Comparison of ENCODE assay signal across 8 cellular contexts in the genomic region with DNA sequence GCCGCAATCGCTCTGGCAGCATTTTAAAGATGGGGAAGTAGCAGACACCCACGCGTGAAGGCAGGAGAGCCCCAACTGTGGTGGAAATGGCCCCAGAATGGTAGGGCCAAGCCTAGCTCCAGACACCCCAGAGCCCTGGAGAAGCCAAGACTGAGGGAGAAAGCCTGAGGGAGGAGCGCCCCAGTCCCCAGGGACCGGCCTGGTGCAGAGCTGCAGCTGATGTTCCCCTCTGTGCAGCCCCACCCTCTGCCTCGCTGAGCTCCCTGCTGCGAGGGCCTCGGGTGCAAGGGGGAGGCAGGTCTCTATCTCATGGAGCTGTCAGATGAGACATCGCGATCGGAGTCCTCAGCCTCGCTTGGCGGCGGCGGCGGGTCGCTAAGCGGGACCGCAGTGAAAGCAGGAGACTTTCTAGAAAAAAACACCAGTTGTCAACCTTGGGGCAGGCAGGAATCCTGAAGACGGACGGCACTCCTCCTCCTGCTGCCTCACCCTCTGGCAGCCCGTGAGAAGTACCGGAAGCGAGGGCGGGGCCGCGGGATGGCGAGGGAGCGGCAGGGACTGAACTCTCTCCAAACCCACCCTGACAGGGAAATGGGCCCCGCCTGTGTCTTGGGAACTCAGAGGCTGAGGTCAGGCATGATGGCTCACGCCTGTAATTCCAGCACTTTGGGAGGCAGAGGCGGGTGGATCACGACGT. TPM values are rescaled to one million over a fixed set of nuclear protein-coding genes. Genes with fewer than 3 reads are reported as not detected.
DNase-seq lines count a peak whose midpoint lies in the region; ATAC-seq and TF ChIP-seq lines count a peak whose summit lies in the region.

No MANE protein-coding gene starts in this region.

- peak overlapping the region; percentile 45 for H3K4me2 ChIP-seq in osteoblast (ENCODE audit: insufficient read depth, low read length)

- H3K4me3 Mint-ChIP-seq in activated T-cell treated with anti-CD3 and anti-CD28 coated beads, Interleukin-2, amount 50 U/mL, for 72 hours: peak overlapping the region; percentile 74 to 82

- H3K27me3 Mint-ChIP-seq in activated T-cell treated with anti-CD3 and anti-CD28 coated beads, Interleukin-2, amount 50 U/mL, for 72 hours (ENCODE audit: low read depth): no peaks in the 10 kb centered on the region

- peaks cover 51% of the 10 kb centered on the region for H4K20me1 ChIP-seq in osteoblast (ENCODE audit: insufficient read depth, low read length)

- peak overlapping the region; percentile 64 for H3K27ac Mint-ChIP-seq in activated T-cell treated with anti-CD3 and anti-CD28 coated beads, Interleukin-2, amount 50 U/mL, for 72 hours

- peaks cover 13 to 16% of the 10 kb centered on the region in 2 donors for H3K36me3 Mint-ChIP-seq in activated T-cell treated with anti-CD3 and anti-CD28 coated beads, Interleukin-2, amount 50 U/mL, for 72 hours (ENCODE audit: insufficient read depth in 2 of 2)

- H3K27ac ChIP-seq in osteoblast (ENCODE audit: low read depth, low read length): peak overlapping the region; percentile 79

- peaks cover 45% of the 10 kb centered on the region for H3K79me2 ChIP-seq in osteoblast (ENCODE audit: insufficient read depth, low read length)

- peaks cover 85% of the 10 kb centered on the region for H3K36me3 ChIP-seq in osteoblast (ENCODE audit: insufficient read depth, low read length)

- peak; percentile 24 to 45 for ATAC-seq in activated T-cell treated with anti-CD3 and anti-CD28 coated beads, Interleukin-2, amount 50 U/mL, for 72 hours (replicated peaks in 1 of 2)
- no peak for ATAC-seq in GM19351 (IDR thresholded peaks at IDR 0.05; ENCODE audit: unreplicated experiment)

- H3K9me3 ChIP-seq in osteoblast (ENCODE audit: low read depth, low read length): no peaks in the 10 kb centered on the region

- no peaks in the 10 kb centered on the region for H3K27me3 ChIP-seq in osteoblast (ENCODE audit: insufficient read depth, low read length)

- DNase-seq in activated T-cell treated with anti-CD3 and anti-CD28 coated beads for 24 hours (ENCODE audit: low read depth): peak; percentile 44
- no peak for DNase-seq in activated T-cell treated with anti-CD3 and anti-CD28 coated beads for 4 hours
- DNase-seq in NCI-H345 treated with DMSO at 0.1 percent for 48 hours (lab: John Stamatoyannopoulos, UW; ENCODE audit: unreplicated experiment): peak; percentile 64
- peak; percentile 51 to 60 for DNase-seq in activated T-cell treated with anti-CD3 and anti-CD28 coated beads, Interleukin-2, amount 50 U/mL, for 72 hours
- DNase-seq in fibroblast of the conjunctiva (ENCODE audit: low read depth): peak; percentile 88
- DNase-seq in osteoblast (ENCODE audit: insufficient read length, low spot score, missing footprints): peak; percentile 97
- no peak for DNase-seq in AML-193 (lab: John Stamatoyannopoulos, UW)

- H3K9me3 Mint-ChIP-seq in activated T-cell treated with anti-CD3 and anti-CD28 coated beads, Interleukin-2, amount 50 U/mL, for 72 hours: no peaks in the 10 kb centered on the region

- TF ChIP-seq CTCF in osteoblast (IDR thresholded peaks at IDR 0.05; ENCODE audit: extremely low read depth, low read depth, low read length): no peak

- H3K4me3 ChIP-seq in osteoblast (ENCODE audit: insufficient read depth, low read length): peak overlapping the region; percentile 43

- H2AFZ ChIP-seq in osteoblast (ENCODE audit: low read length): no peak overlapping the region

- peaks cover 67% of the 10 kb centered on the region for H3K4me1 Mint-ChIP-seq in activated T-cell treated with anti-CD3 and anti-CD28 coated beads, Interleukin-2, amount 50 U/mL, for 72 hours (ENCODE audit: low read depth)

- peaks cover 33% of the 10 kb centered on the region for H3K4me1 ChIP-seq in osteoblast (ENCODE audit: insufficient read depth, low read length)

RNA-seq across cellular contexts. Expression of a gene that starts 6.0 kb away (rescaled TPM):
- 1,000 to 10,000 TPM; 4,101 to 4,234 TPM for total RNA-seq in activated T-cell treated with anti-CD3 and anti-CD28 coated beads, Interleukin-2, amount 50 U/mL, for 72 hours
- 4,846 and 5,173 TPM in 2 replicates for total RNA-seq in osteoblast

RNA-seq across cellular contexts. Expression of a gene that starts 15.5 kb away (rescaled TPM):
- 10 to 100 TPM; 14.2 to 17.0 TPM for total RNA-seq in activated T-cell treated with anti-CD3 and anti-CD28 coated beads, Interleukin-2, amount 50 U/mL, for 72 hours
- total RNA-seq in osteoblast: 12.7 and 13.4 TPM in 2 replicates

RNA-seq across cellular contexts. Expression of a gene that starts 27.8 kb away (rescaled TPM):
- 10 to 100 TPM; 76.9 to 89.8 TPM for total RNA-seq in activated T-cell treated with anti-CD3 and anti-CD28 coated beads, Interleukin-2, amount 50 U/mL, for 72 hours
- total RNA-seq in osteoblast: 18.3 and 21.4 TPM in 2 replicates

RNA-seq across cellular contexts. Expression of a gene that starts 46.4 kb away (rescaled TPM):
- total RNA-seq in activated T-cell treated with anti-CD3 and anti-CD28 coated beads, Interleukin-2, amount 50 U/mL, for 72 hours: 100 to 1,000 TPM; 156 to 168 TPM
- total RNA-seq in osteoblast: 19.4 and 21.0 TPM in 2 replicates

RNA-seq across cellular contexts. Expression of a gene that starts 47.3 kb away (rescaled TPM):
- 100 to 1,000 TPM; 170 to 179 TPM for total RNA-seq in activated T-cell treated with anti-CD3 and anti-CD28 coated beads, Interleukin-2, amount 50 U/mL, for 72 hours
- total RNA-seq in osteoblast: 58.3 and 68.8 TPM in 2 replicates

Comparison
In these comparisons a context has a peak if more than half of its experiments do, and no peak if none do; other contexts are left out.
1. DNase-seq: peak in activated T-cell treated with anti-CD3 and anti-CD28 coated beads for 24 hours (single experiment), NCI-H345 treated with DMSO at 0.1 percent for 48 hours (single experiment), activated T-cell treated with anti-CD3 and anti-CD28 coated beads, Interleukin-2, amount 50 U/mL, for 72 hours (2 of 2), fibroblast of the conjunctiva (single experiment) and osteoblast (single experiment); none in activated T-cell treated with anti-CD3 and anti-CD28 coated beads for 4 hours (single experiment) and AML-193 (0 of 2).